In the genomic region with DNA sequence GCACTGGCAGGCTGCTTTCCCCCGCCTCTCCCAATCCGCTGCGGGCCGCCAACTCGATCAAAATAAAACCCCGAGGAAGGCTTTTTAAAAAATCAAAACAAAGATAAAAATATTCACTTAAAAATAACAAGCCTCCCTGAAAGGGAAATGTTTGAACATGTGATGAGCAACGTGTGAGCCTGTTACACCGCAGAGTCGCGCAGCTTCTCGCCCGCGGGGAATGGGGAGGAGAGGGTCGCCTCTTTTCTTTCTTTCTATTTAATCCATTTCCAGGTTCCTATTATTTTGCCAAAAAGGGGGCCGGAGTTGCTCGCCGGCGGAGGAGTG, we compare ENCODE assay signal across 9 cellular contexts.
DNase-seq lines count a peak whose midpoint lies in the region; ATAC-seq and TF ChIP-seq lines count a peak whose summit lies in the region.
"Had no signal": no experiment of that assay in that cellular context is flagged by ENCODE, and none has a peak within 500 bp of the region (broad histone marks: within the 10 kb centered on the region; RNA-seq: fewer than 3 reads in every experiment).

No MANE protein-coding gene starts in this region.

- ATAC-seq in left cardiac atrium (no peak), HG03354 (IDR thresholded peaks at IDR 0.05; ENCODE audit: poor library complexity, severe bottlenecking, unreplicated experiment) (no peak), GM21447 (IDR thresholded peaks at IDR 0.05; ENCODE audit: unreplicated experiment) (no peak)

- peaks cover 23% of the 10 kb centered on the region for H3K4me1 Mint-ChIP-seq in dendritic cell treated with granulocyte-macrophage colony-stimulating factor and Interleukin-4, amounts not matched to agents 40 ng/mL and 50 ng/mL, for 4 days (ENCODE audit: low read depth)

- peak overlapping the region; percentile 59 for H3K4me3 ChIP-seq in cardiac muscle cell
- H3K4me3 ChIP-seq in muscle layer of duodenum (ENCODE audit: low read depth in 1 of 2, low read length in 2 of 2): peak overlapping the region; percentile 7 to 64
- peak overlapping the region; percentile 33 to 44 for H3K4me3 ChIP-seq in vagina

- H3K27me3 Mint-ChIP-seq in dendritic cell treated with granulocyte-macrophage colony-stimulating factor and Interleukin-4, amounts not matched to agents 40 ng/mL and 50 ng/mL, for 4 days: peaks cover 64% of the 10 kb centered on the region

- peaks cover 88% of the 10 kb centered on the region for H3K27me3 ChIP-seq in cardiac muscle cell
- peaks cover 8% of the 10 kb centered on the region for H3K27me3 ChIP-seq in muscle layer of duodenum (ENCODE audit: low read depth, low read length)
- no peaks in the 10 kb centered on the region for H3K27me3 ChIP-seq in vagina

- H3K36me3 Mint-ChIP-seq in dendritic cell treated with granulocyte-macrophage colony-stimulating factor and Interleukin-4, amounts not matched to agents 40 ng/mL and 50 ng/mL, for 4 days (ENCODE audit: low read depth): no peaks in the 10 kb centered on the region

- H3K4me1 ChIP-seq in cardiac muscle cell (ENCODE audit: low read depth) (no peaks in the 10 kb centered on the region), muscle layer of duodenum (ENCODE audit: control insufficient read depth in 1 of 2, insufficient read depth in 2 of 2, low read length in 2 of 2) (peaks cover 0 to 13% of the 10 kb centered on the region in 2 donors), vagina (no peaks in the 10 kb centered on the region)

- H3K9me3 Mint-ChIP-seq in dendritic cell treated with granulocyte-macrophage colony-stimulating factor and Interleukin-4, amounts not matched to agents 40 ng/mL and 50 ng/mL, for 4 days: no peaks in the 10 kb centered on the region

- TF ChIP-seq CTCF in cardiac muscle cell (IDR thresholded peaks at IDR 0.05; ENCODE audit: low read depth, low read length): no peak
- no peak for TF ChIP-seq CTCF in vagina (IDR thresholded peaks at IDR 0.05)

- no peaks in the 10 kb centered on the region for H3K9me3 ChIP-seq in cardiac muscle cell (ENCODE audit: low read depth)
- H3K9me3 ChIP-seq in muscle layer of duodenum (ENCODE audit: control insufficient read depth in 1 of 2, low read length in 2 of 2): no peaks in the 10 kb centered on the region
- no peaks in the 10 kb centered on the region for H3K9me3 ChIP-seq in vagina

- H3K27ac ChIP-seq in cardiac muscle cell (no peak overlapping the region), muscle layer of duodenum (ENCODE audit: low read length) (no peak overlapping the region), vagina (peak overlapping the region; percentile 52)
- H3K27ac ChIP-seq: epithelial cell of prostate had no signal

- intact Hi-C loops in left cardiac atrium (cut with DNase I): no loop called here
- intact Hi-C loops in dendritic cell treated with granulocyte-macrophage colony-stimulating factor and Interleukin-4, amounts not matched to agents 40 ng/mL and 50 ng/mL, for 4 days (cut with micrococcal nuclease): loop anchor here (10.0 kb wide), 1 partner anchor 360 kb away; no protein-coding TSS in a partner anchor
- intact Hi-C loops in vagina (cut with DNase I): no loop called here

- H3K27ac Mint-ChIP-seq in dendritic cell treated with granulocyte-macrophage colony-stimulating factor and Interleukin-4, amounts not matched to agents 40 ng/mL and 50 ng/mL, for 4 days: peak overlapping the region; percentile 81

- DNase-seq in cardiac muscle cell (ENCODE audit: low read depth in 1 of 2, low spot score in 1 of 2): peak in 1 of 2 donors; percentile 17
- DNase-seq in left cardiac atrium: no peak
- no peak for DNase-seq in vagina (ENCODE audit: extremely low spot score in 2 of 2)
- DNase-seq in NCI-H1436 treated with DMSO at 0.1 percent for 48 hours (lab: John Stamatoyannopoulos, UW): no peak

- TF ChIP-seq POLR2A in vagina (IDR thresholded peaks at IDR 0.05): no peak

- H3K36me3 ChIP-seq in cardiac muscle cell: no peaks in the 10 kb centered on the region
- H3K36me3 ChIP-seq in muscle layer of duodenum (ENCODE audit: control insufficient read depth in 1 of 2, insufficient read depth in 2 of 2, low read length in 2 of 2): no peaks in the 10 kb centered on the region
- no peaks in the 10 kb centered on the region for H3K36me3 ChIP-seq in vagina

- peak overlapping the region; percentile 77 for H3K4me3 Mint-ChIP-seq in dendritic cell treated with granulocyte-macrophage colony-stimulating factor and Interleukin-4, amounts not matched to agents 40 ng/mL and 50 ng/mL, for 4 days
